11 cellular contexts compared by ENCODE assay signal in the genomic region with DNA sequence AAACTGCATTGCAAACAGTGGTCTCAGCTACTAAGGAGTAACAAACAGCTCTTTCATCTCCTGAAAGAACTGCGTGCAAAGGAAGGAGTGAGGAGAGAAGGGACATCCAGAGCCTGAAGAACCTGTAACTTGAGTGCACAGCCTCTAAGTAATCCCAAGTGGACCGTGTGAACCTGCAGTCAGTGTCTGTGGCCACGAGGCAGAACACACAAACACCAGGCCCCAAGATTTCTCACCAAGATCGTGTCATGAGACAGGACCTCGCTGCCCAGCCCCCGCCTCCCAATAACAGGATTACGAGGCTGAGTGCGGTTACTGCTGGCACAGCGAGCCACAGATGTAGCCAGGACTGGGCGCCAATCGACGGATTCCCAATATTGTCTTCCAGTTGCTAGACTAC.
DNase-seq lines count a peak whose midpoint lies in the region; ATAC-seq, FAIRE-seq and TF ChIP-seq lines count a peak whose summit lies in the region.
"Had no signal": no experiment of that assay in that cellular context is flagged by ENCODE, and none has a peak within 500 bp of the region (broad histone marks: within the 10 kb centered on the region; RNA-seq: fewer than 3 reads in every experiment).

No MANE protein-coding gene starts in this region.

- no peaks in the 10 kb centered on the region for H3K9me3 Mint-ChIP-seq in nephron
- H3K9me3 Mint-ChIP-seq: memory B cell had no signal

- no peak for FAIRE-seq in urothelium cell line (lab: Jason Lieb, UNC)
- FAIRE-seq: colon had no signal

- H3K27ac Mint-ChIP-seq in nephron, result peak overlapping the region in 2 of 3 experiments; percentile 57 to 74
- H3K27ac Mint-ChIP-seq: memory B cell had no signal

- DNase-seq in NCI-H2196 (lab: John Stamatoyannopoulos, UW; ENCODE audit: unreplicated experiment) (peak; percentile 58), NCI-H2196 treated with DMSO at 0.1 percent for 48 hours (lab: John Stamatoyannopoulos, UW; ENCODE audit: unreplicated experiment) (no peak), fibroblast of mammary gland (ENCODE audit: low read depth) (peak; percentile 85), urothelium cell line (ENCODE audit: low spot score) (peak; percentile 30), T1000 (lab: John Stamatoyannopoulos, UW) (no peak)
- DNase-seq: activated CD4-positive, alpha-beta T cell treated with anti-CD3 and anti-CD28 coated beads, Interleukin-2, amount 50 U/mL, for 4 hours had no signal

- no peaks in the 10 kb centered on the region for H3K27me3 Mint-ChIP-seq in nephron (ENCODE audit: low read depth)

- H3K4me3 ChIP-seq in fibroblast of mammary gland (ENCODE audit: control insufficient read depth, low read depth, low read length), result no peak overlapping the region

- no peak overlapping the region for H3K4me3 Mint-ChIP-seq in nephron
- H3K4me3 Mint-ChIP-seq: memory B cell had no signal

- TF ChIP-seq CTCF in fibroblast of mammary gland (conservative IDR thresholded peaks at IDR 0.05; ENCODE audit: control insufficient read depth, insufficient read depth, low read depth, low read length), result no peak
- TF ChIP-seq CTCF in nephron (IDR thresholded peaks at IDR 0.05; ENCODE audit: unreplicated experiment in 3 of 3), result no peak

- ATAC-seq in HG02852 (IDR thresholded peaks at IDR 0.05; ENCODE audit: unreplicated experiment) (no peak), GM18858 (IDR thresholded peaks at IDR 0.05; ENCODE audit: unreplicated experiment) (no peak)

- H3K36me3 Mint-ChIP-seq in nephron (ENCODE audit: low read depth), result no peaks in the 10 kb centered on the region
- H3K36me3 Mint-ChIP-seq: memory B cell had no signal

- peaks cover 67% of the 10 kb centered on the region for H3K4me1 Mint-ChIP-seq in nephron
- H3K4me1 Mint-ChIP-seq: memory B cell had no signal

Comparison
In these comparisons a context has a peak if more than half of its experiments do, and no peak if none do; other contexts are left out.
1. DNase-seq: peak in NCI-H2196 (single experiment), fibroblast of mammary gland (single experiment) and urothelium cell line (single experiment); none in NCI-H2196 treated with DMSO at 0.1 percent for 48 hours (single experiment) and T1000 (single experiment).